Comparison of ENCODE assay signal across 8 cellular contexts in the genomic region with DNA sequence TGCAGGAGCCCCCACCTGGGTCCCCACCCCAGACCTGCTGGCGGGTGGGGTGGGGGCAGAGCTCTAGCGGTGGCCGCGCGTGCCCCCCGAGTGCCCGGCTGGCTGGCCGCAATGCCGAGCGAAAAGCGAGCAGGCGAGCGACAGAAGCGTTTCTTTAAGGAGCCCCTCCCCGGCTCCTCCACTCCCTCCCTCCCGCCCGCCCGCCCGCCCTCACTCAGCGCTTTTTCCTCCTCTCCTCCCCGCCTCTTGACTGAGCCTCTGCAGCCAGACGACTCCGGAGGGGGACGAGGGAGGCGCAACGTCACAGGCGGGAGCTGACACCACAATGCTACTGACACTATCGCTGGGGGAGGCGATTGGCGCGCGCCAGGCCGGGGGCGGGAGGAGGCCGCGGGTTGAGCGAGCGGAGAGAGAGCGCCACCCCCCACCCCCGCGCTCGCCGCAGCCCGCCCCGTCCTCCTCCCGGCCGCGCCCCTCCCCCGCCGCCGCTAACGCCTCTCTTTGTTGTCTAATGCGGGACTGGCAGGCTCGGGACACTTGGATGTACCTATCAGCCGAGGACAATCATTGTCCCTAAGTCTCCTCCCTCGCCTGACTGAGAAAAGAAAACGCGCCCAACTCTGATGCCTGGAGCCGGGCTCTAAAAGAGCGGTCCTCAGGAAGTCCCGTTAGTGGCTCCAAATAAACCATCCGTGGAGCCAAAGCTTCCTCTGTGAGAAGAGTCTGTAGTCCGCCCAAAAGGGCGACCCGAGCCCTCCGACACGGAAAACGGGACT. TPM values are rescaled to one million over a fixed set of nuclear protein-coding genes. Genes with fewer than 3 reads are reported as not detected.
DNase-seq lines count a peak whose midpoint lies in the region; ATAC-seq, FAIRE-seq and TF ChIP-seq lines count a peak whose summit lies in the region.

A gene (minus strand): TSS at position 127 of the 776 bp plus-strand sequence. CDS start 313 bp downstream, outside the sequence.

- H3K4me1 Mint-ChIP-seq in WTC11, result peaks cover 27% of the 10 kb centered on the region

- CTCF ChIA-PET in A673 (lab: Charles Lee), result interaction anchor here (0.6 kb wide), 1 partner anchor 100 kb away, joined by 5 read pairs; no protein-coding TSS in a partner anchor
- CTCF ChIA-PET in WTC11 (lab: Charles Lee), result interaction anchor here (0.6 to 3.5 kb wide), 6 partner anchors 11 to 618 kb away, joined by 3 to 22 read pairs (median 4); no protein-coding TSS in a partner anchor

- 1% methylated on average over 30 to 68 of the region's 68 CpGs for WGBS in small intestine, 3 donors

- ATAC-seq in GM18873 (IDR thresholded peaks at IDR 0.05; ENCODE audit: low FRiP score, unreplicated experiment) (peak; percentile 63), HG03159 (IDR thresholded peaks at IDR 0.05; ENCODE audit: unreplicated experiment) (peak; percentile 68), WTC11 (peak; percentile 51)

- H3K4me1 ChIP-seq in A673 (ENCODE audit: insufficient read depth, low read length, poor library complexity, severe bottlenecking) (peaks cover 4% of the 10 kb centered on the region), small intestine (ENCODE audit: control insufficient read depth in 2 of 2, insufficient read depth in 1 of 2, low read depth in 1 of 2, low read length in 1 of 2) (no peaks in the 10 kb centered on the region)

- peak within 1 kb of the TSS; percentile 85 for H3K27ac Mint-ChIP-seq in WTC11

- FAIRE-seq in bronchial epithelial cell (lab: Jason Lieb, UNC) (no peak), small intestine (lab: Jason Lieb, UNC) (no peak)

- H3K27me3 ChIP-seq in A673 (replicated peaks; ENCODE audit: insufficient read depth, low read depth, low read length, poor library complexity), result peaks cover 17% of the 10 kb centered on the region
- H3K27me3 ChIP-seq in bronchial epithelial cell (ENCODE audit: control insufficient read depth, insufficient read depth, low read length), result peaks cover 3% of the 10 kb centered on the region
- H3K27me3 ChIP-seq in small intestine (ENCODE audit: control insufficient read depth in 2 of 2, insufficient read depth in 2 of 2, low read length in 2 of 2), result peaks cover 6 to 17% of the 10 kb centered on the region in 2 donors

- DNase-seq in A673 (ENCODE audit: low spot score), result peak; percentile 97
- peak; percentile 86 for DNase-seq in NCI-H2196 treated with DMSO at 0.1 percent for 48 hours (lab: John Stamatoyannopoulos, UW; ENCODE audit: unreplicated experiment)
- peak; percentile 93 for DNase-seq in WTC11 (ENCODE audit: low spot score)
- DNase-seq in bronchial epithelial cell (ENCODE audit: low read depth), result peak; percentile 89
- DNase-seq in iPS-NIHi7 (ENCODE audit: extremely low spot score), result peak; percentile 90
- peak; percentile 72 for DNase-seq in small intestine

- peaks cover 8% of the 10 kb centered on the region for H3K36me3 ChIP-seq in A673 (ENCODE audit: insufficient read depth, low read length, poor library complexity, severe bottlenecking)
- H3K36me3 ChIP-seq in bronchial epithelial cell (ENCODE audit: control insufficient read depth, insufficient read depth, low read length), result no peaks in the 10 kb centered on the region
- H3K36me3 ChIP-seq in small intestine (ENCODE audit: control insufficient read depth in 2 of 2, insufficient read depth in 2 of 2, low read length in 2 of 2), result no peaks in the 10 kb centered on the region

- H3K27ac ChIP-seq in A673 (ENCODE audit: low read depth, low read length, poor library complexity, severe bottlenecking) (peak within 1 kb of the TSS; percentile 86), small intestine (ENCODE audit: low read depth in 1 of 2, low read length in 1 of 2) (peak within 1 kb of the TSS; percentile 37 to 93)

- H3K9me3 Mint-ChIP-seq in WTC11, result no peaks in the 10 kb centered on the region

- H3K27me3 Mint-ChIP-seq in WTC11 (ENCODE audit: low read depth), result peaks cover 46% of the 10 kb centered on the region

- H3K9me3 ChIP-seq in A673 (ENCODE audit: low read depth, low read length, poor library complexity, severe bottlenecking) (no peaks in the 10 kb centered on the region), small intestine (ENCODE audit: control insufficient read depth, low read depth) (no peaks in the 10 kb centered on the region)

- TF ChIP-seq CTCF in A673 (conservative IDR thresholded peaks at IDR 0.05; ENCODE audit: low read depth, low read length) (no peak), WTC11 (IDR thresholded peaks at IDR 0.05) (no peak), bronchial epithelial cell (IDR thresholded peaks at IDR 0.05; ENCODE audit: insufficient read depth, low read length, severe bottlenecking) (no peak)

- H3K4me3 Mint-ChIP-seq in WTC11, result peak within 1 kb of the TSS; percentile 93

- BruUV-seq in A673 (replicated peaks; lab: Mats Ljungman, UMichigan), result no TSS peak

- H3K4me3 ChIP-seq in A673 (ENCODE audit: low read depth, low read length, poor library complexity, severe bottlenecking) (peak within 1 kb of the TSS; percentile 83), bronchial epithelial cell (ENCODE audit: low read depth, low read length) (peak within 1 kb of the TSS; percentile 62), small intestine (ENCODE audit: low read depth in 1 of 2, low read length in 2 of 2) (peak within 1 kb of the TSS; percentile 62 to 66)

- POLR2A ChIA-PET in A673 (lab: Charles Lee; ENCODE audit: low non-redundant PET) (interaction anchor here (0.6 kb wide), 1 partner anchor 31 kb away, joined by 3 read pairs; no protein-coding TSS in a partner anchor), WTC11 (lab: Charles Lee) (interaction anchor here (2.1 to 2.5 kb wide), 2 partner anchors 11 to 17 kb away, joined by 9 to 11 read pairs; no protein-coding TSS in a partner anchor)

- intact Hi-C loops in A673 (cut with micrococcal nuclease; ENCODE audit: unreplicated experiment), result loop anchor here (10.0 kb wide), 1 partner anchor 631 kb away; no protein-coding TSS in a partner anchor

- H3K36me3 Mint-ChIP-seq in WTC11, result no peaks in the 10 kb centered on the region

TF ChIP-seq in WTC11, 78 proteins besides CTCF, POLR2A, EP300 and RAD21 (continues in another document):
- TF ChIP-seq, protein P1, sequence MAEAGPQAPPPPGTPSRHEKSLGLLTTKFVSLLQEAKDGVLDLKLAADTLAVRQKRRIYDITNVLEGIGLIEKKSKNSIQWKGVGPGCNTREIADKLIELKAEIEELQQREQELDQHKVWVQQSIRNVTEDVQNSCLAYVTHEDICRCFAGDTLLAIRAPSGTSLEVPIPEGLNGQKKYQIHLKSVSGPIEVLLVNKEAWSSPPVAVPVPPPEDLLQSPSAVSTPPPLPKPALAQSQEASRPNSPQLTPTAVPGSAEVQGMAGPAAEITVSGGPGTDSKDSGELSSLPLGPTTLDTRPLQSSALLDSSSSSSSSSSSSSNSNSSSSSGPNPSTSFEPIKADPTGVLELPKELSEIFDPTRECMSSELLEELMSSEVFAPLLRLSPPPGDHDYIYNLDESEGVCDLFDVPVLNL (CRISPR knock-in tag; IDR thresholded peaks at IDR 0.05; ENCODE audit: borderline replicate concordance, low read depth), result no peak
- TF ChIP-seq RELA (CRISPR knock-in tag; IDR thresholded peaks at IDR 0.05; ENCODE audit: borderline replicate concordance) (no peak), EMX1 (CRISPR knock-in tag; IDR thresholded peaks at IDR 0.05) (no peak), ZNF671 (CRISPR knock-in tag; IDR thresholded peaks at IDR 0.05) (no peak)
- TF ChIP-seq, protein P2, sequence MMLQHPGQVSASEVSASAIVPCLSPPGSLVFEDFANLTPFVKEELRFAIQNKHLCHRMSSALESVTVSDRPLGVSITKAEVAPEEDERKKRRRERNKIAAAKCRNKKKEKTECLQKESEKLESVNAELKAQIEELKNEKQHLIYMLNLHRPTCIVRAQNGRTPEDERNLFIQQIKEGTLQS (CRISPR knock-in tag; conservative IDR thresholded peaks at IDR 0.05), result no peak
- TF ChIP-seq, protein P3, sequence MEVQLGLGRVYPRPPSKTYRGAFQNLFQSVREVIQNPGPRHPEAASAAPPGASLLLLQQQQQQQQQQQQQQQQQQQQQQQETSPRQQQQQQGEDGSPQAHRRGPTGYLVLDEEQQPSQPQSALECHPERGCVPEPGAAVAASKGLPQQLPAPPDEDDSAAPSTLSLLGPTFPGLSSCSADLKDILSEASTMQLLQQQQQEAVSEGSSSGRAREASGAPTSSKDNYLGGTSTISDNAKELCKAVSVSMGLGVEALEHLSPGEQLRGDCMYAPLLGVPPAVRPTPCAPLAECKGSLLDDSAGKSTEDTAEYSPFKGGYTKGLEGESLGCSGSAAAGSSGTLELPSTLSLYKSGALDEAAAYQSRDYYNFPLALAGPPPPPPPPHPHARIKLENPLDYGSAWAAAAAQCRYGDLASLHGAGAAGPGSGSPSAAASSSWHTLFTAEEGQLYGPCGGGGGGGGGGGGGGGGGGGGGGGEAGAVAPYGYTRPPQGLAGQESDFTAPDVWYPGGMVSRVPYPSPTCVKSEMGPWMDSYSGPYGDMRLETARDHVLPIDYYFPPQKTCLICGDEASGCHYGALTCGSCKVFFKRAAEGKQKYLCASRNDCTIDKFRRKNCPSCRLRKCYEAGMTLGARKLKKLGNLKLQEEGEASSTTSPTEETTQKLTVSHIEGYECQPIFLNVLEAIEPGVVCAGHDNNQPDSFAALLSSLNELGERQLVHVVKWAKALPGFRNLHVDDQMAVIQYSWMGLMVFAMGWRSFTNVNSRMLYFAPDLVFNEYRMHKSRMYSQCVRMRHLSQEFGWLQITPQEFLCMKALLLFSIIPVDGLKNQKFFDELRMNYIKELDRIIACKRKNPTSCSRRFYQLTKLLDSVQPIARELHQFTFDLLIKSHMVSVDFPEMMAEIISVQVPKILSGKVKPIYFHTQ (CRISPR knock-in tag; IDR thresholded peaks at IDR 0.05), result no peak
- TF ChIP-seq, protein P4, sequence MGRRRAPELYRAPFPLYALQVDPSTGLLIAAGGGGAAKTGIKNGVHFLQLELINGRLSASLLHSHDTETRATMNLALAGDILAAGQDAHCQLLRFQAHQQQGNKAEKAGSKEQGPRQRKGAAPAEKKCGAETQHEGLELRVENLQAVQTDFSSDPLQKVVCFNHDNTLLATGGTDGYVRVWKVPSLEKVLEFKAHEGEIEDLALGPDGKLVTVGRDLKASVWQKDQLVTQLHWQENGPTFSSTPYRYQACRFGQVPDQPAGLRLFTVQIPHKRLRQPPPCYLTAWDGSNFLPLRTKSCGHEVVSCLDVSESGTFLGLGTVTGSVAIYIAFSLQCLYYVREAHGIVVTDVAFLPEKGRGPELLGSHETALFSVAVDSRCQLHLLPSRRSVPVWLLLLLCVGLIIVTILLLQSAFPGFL (CRISPR knock-in tag; IDR thresholded peaks at IDR 0.05; ENCODE audit: borderline replicate concordance), result no peak
- TF ChIP-seq, protein P5, sequence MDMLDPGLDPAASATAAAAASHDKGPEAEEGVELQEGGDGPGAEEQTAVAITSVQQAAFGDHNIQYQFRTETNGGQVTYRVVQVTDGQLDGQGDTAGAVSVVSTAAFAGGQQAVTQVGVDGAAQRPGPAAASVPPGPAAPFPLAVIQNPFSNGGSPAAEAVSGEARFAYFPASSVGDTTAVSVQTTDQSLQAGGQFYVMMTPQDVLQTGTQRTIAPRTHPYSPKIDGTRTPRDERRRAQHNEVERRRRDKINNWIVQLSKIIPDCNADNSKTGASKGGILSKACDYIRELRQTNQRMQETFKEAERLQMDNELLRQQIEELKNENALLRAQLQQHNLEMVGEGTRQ (CRISPR knock-in tag; IDR thresholded peaks at IDR 0.05), result no peak

RNA-seq across cellular contexts. Expression of the gene that starts here (rescaled TPM):
- 5.5 and 6.9 TPM in 2 replicates for total RNA-seq in A673 (2021)
- total RNA-seq in WTC11 (2021), result 8.5 to 8.9 TPM (median 8.8 TPM) in 3 replicates
- total RNA-seq in bronchial epithelial cell, result 0.64 and 0.79 TPM in 2 replicates
- under 1 TPM in 1 of 3 donors, not detected in 2; 0.95 TPM for polyA plus RNA-seq in small intestine

Comparison
In these comparisons a context has a peak if more than half of its experiments do, and no peak if none do; other contexts are left out.
1. Peak in every context shown above with its lines: DNase-seq, ATAC-seq, H3K4me3 ChIP-seq and H3K27ac ChIP-seq.
2. Peak in DNase-seq and H3K4me3 ChIP-seq in bronchial epithelial cell; RNA of the gene not detected or under 1 TPM.
3. Peak in DNase-seq, H3K4me3 ChIP-seq and H3K27ac ChIP-seq in small intestine; RNA of the gene not detected or under 1 TPM.